Comparison of ENCODE assay signal across 8 cellular contexts in genomic region chr12:6553051-6553868, GRCh38. TPM values are rescaled to one million over a fixed set of nuclear protein-coding genes. Genes with fewer than 3 reads are reported as not detected.
DNase-seq lines count a peak whose midpoint lies in the region; ATAC-seq and TF ChIP-seq lines count a peak whose summit lies in the region.

No MANE protein-coding gene starts in this region.

- peak overlapping the region; percentile 83; the same call in 1 of the 2 replicates for H2AK5ac ChIP-seq in IMR-90 (ENCODE audit: low read depth, low read length)
- H2AK5ac ChIP-seq in mesendoderm (ENCODE audit: low read length) = no peak overlapping the region

- H3K79me1 ChIP-seq in IMR-90 (ENCODE audit: low read depth in 1 of 2, low read length in 2 of 2) (peaks cover 26 to 83% of the 10 kb centered on the region in 2 experiments; a peak in 3 of 4 replicates), mesendoderm (ENCODE audit: low read length) (peaks cover 35% of the 10 kb centered on the region)

- DNase-seq in AG04449 (ENCODE audit: low read depth, low spot score) (no peak), IMR-90 (peak; percentile 73), cardiac fibroblast (ENCODE audit: low read depth in 2 of 2) (peak; percentile 84 to 97), mesendoderm (no peak), omental fat pad (ENCODE audit: low spot score) (no peak)

- H2AK9ac ChIP-seq in IMR-90 (replicated peaks; ENCODE audit: low read depth, low read length, poor library complexity) = peak overlapping the region; percentile 44

- no peak overlapping the region for H3K9ac ChIP-seq in IMR-90 (ENCODE audit: low read depth, low read length)
- H3K9ac ChIP-seq in mesendoderm (ENCODE audit: low read length) = peak overlapping the region; percentile 51

- no peak for TF ChIP-seq RAD21 in IMR-90 (IDR thresholded peaks at IDR 0.05; ENCODE audit: low read length)

- peaks cover 13% of the 10 kb centered on the region for H3K36me3 ChIP-seq in IMR-90 (ENCODE audit: control insufficient read depth, insufficient read depth, low read length)
- H3K36me3 ChIP-seq in mesendoderm (ENCODE audit: control insufficient read depth, insufficient read depth, low read length) = peaks cover 4% of the 10 kb centered on the region

- H3K4ac ChIP-seq in IMR-90 (ENCODE audit: low read depth, low read length) (peak overlapping the region; percentile 98), mesendoderm (ENCODE audit: low read depth, low read length) (no peak overlapping the region)

- H4K20me1 ChIP-seq in IMR-90 (ENCODE audit: insufficient read depth, low read length) = peaks cover 26% of the 10 kb centered on the region; the same call in 1 of the 2 replicates

- H3K23ac ChIP-seq in IMR-90 (ENCODE audit: low read depth, low read length) (peak overlapping the region; percentile 86), mesendoderm (ENCODE audit: low read length) (peak overlapping the region; percentile 89)

- H3K27ac ChIP-seq in IMR-90 (ENCODE audit: insufficient read depth, low read length) (peak overlapping the region; percentile 57), mesendoderm (ENCODE audit: low read depth, low read length) (no peak overlapping the region)

- H3K27me3 ChIP-seq in IMR-90 (ENCODE audit: control insufficient read depth, insufficient read depth, low read length) = no peaks in the 10 kb centered on the region
- no peaks in the 10 kb centered on the region for H3K27me3 ChIP-seq in mesendoderm (ENCODE audit: insufficient read depth, low read length, poor library complexity)

- dilution Hi-C loops in IMR-90 (cut with HindIII; ENCODE audit: low sequenced_read_pairs, unreplicated experiment) = no loop called here

- peaks cover 33% of the 10 kb centered on the region for H3K79me2 ChIP-seq in mesendoderm (ENCODE audit: control insufficient read depth, insufficient read depth, low read length)

- CTCF ChIA-PET in AG04449 (lab: Yijun Ruan, JAX) = interaction anchor here (0.7 to 16.9 kb wide), 16 partner anchors 9 to 283 kb away, joined by 3 to 235 read pairs (median 4); partner anchors contain the start of genes GAPDH, MRPL51 and NOP2
- CTCF ChIA-PET in IMR-90 (lab: Yijun Ruan, JAX) = interaction anchor here (0.9 to 1.6 kb wide), 3 partner anchors 14 to 17 kb away, joined by 3 to 8 read pairs (median 4); no protein-coding TSS in a partner anchor

- H4K8ac ChIP-seq in IMR-90 (ENCODE audit: low read depth in 2 of 2, low read length in 2 of 2) (peak overlapping the region in 1 of 2 experiments; percentile 80; a peak in 1 of 4 replicates), mesendoderm (ENCODE audit: low read depth, low read length) (no peak overlapping the region)

- H2AFZ ChIP-seq in IMR-90 (replicated peaks; ENCODE audit: low read length, poor library complexity) = peak overlapping the region; percentile 29

- H3K14ac ChIP-seq in IMR-90 (replicated peaks; ENCODE audit: low read depth, low read length) = peak overlapping the region; percentile 89

- H3K4me3 ChIP-seq in AG04449 (ENCODE audit: low read depth, low read length) (peak overlapping the region; percentile 32), IMR-90 (ENCODE audit: insufficient read depth, low read depth, low read length) (no peak overlapping the region; the same call in 1 of the 2 replicates), cardiac fibroblast (replicated peaks in 1 of 2; ENCODE audit: low read depth in 2 of 2, low read length in 2 of 2) (peak overlapping the region; percentile 2 to 89), mesendoderm (ENCODE audit: low read length) (no peak overlapping the region)

- H2BK120ac ChIP-seq in IMR-90 (ENCODE audit: low read depth, low read length) = peak overlapping the region; percentile 30; the same call in 1 of the 2 replicates
- no peak overlapping the region for H2BK120ac ChIP-seq in mesendoderm (ENCODE audit: low read depth, low read length)

- ATAC-seq in IMR-90 (ENCODE audit: low read depth) (peak; percentile 5), GM18505 (IDR thresholded peaks at IDR 0.05; ENCODE audit: unreplicated experiment) (no peak), GM18867 (IDR thresholded peaks at IDR 0.05; ENCODE audit: unreplicated experiment) (no peak), GM19397 (IDR thresholded peaks at IDR 0.05; ENCODE audit: unreplicated experiment) (no peak), omental fat pad (ENCODE audit: low FRiP score) (no peak)

- H3K18ac ChIP-seq in IMR-90 (ENCODE audit: low read depth, low read length) = no peak overlapping the region; the same call in 1 of the 2 replicates
- no peak overlapping the region for H3K18ac ChIP-seq in mesendoderm (ENCODE audit: low read length)

- no peak for TF ChIP-seq POLR2A in IMR-90 (IDR thresholded peaks at IDR 0.05; ENCODE audit: low read depth, low read length)
- no peak for TF ChIP-seq POLR2A in GM18505 (IDR thresholded peaks at IDR 0.05; ENCODE audit: borderline replicate concordance, extremely low read depth, insufficient read depth, insufficient read length)

- POLR2A ChIA-PET in AG04449 (lab: Yijun Ruan, JAX) = interaction anchor here (0.6 to 10.4 kb wide), 8 partner anchors 12 to 200 kb away, joined by 3 to 359 read pairs (median 6); partner anchors contain the start of genes GAPDH, MLF2, NOP2 and VAMP1
- POLR2A ChIA-PET in IMR-90 (lab: Charles Lee; ENCODE audit: unreplicated experiment) = interaction anchor here (5.2 kb wide), 1 partner anchor 18 kb away, joined by 48 read pairs; the partner anchor contains the start of gene GAPDH

- H2BK20ac ChIP-seq in IMR-90 (ENCODE audit: low read depth, low read length) = peak overlapping the region; percentile 31; the same call in 1 of the 2 replicates

- BruUV-seq in IMR-90 (replicated peaks; lab: Mats Ljungman, UMichigan) = no TSS peak

- H4K5ac ChIP-seq in IMR-90 (ENCODE audit: low read depth, low read length) = peak overlapping the region; percentile 23; the same call in 1 of the 2 replicates
- H4K5ac ChIP-seq in mesendoderm (ENCODE audit: low read length) = no peak overlapping the region

- H3K56ac ChIP-seq in IMR-90 (ENCODE audit: extremely low read depth, insufficient read depth, low read length) (no peak overlapping the region), mesendoderm (ENCODE audit: low read length) (peak overlapping the region; percentile 60)

- H3K4me1 ChIP-seq in IMR-90 (ENCODE audit: control insufficient read depth, insufficient read depth, low read length) = peaks cover 49% of the 10 kb centered on the region
- peaks cover 4% of the 10 kb centered on the region for H3K4me1 ChIP-seq in mesendoderm (ENCODE audit: control insufficient read depth, low read depth, low read length)

- H3K9me1 ChIP-seq in IMR-90 (ENCODE audit: insufficient read depth, low read length) = peaks cover 26% of the 10 kb centered on the region

- H2BK5ac ChIP-seq in IMR-90 (ENCODE audit: low read depth, low read length, poor library complexity, severe bottlenecking) = peak overlapping the region; percentile 88
- H2BK5ac ChIP-seq in mesendoderm (ENCODE audit: low read length) = no peak overlapping the region

- in situ Hi-C loops in IMR-90 (cut with MboI; ENCODE audit: low sequenced_read_pairs) = no loop called here

- H4K91ac ChIP-seq in IMR-90 (ENCODE audit: insufficient read depth, low read depth, low read length) = peak overlapping the region; percentile 91; the same call in 1 of the 2 replicates

- intact Hi-C loops in IMR-90 (cut with micrococcal nuclease) = loop anchor here (10.0 kb wide), 2 partner anchors 132 to 568 kb away; partner anchors contain the start of gene ZNF384

- no peaks in the 10 kb centered on the region for H3K9me3 ChIP-seq in IMR-90 (ENCODE audit: control insufficient read depth, insufficient read depth, low read length)

- no peak for TF ChIP-seq CTCF in AG04449 (IDR thresholded peaks at IDR 0.05; ENCODE audit: insufficient read depth, low read length, missing control alignments)
- TF ChIP-seq CTCF in IMR-90 (conservative IDR thresholded peaks at IDR 0.05; ENCODE audit: low read depth, low read length) = no peak
- no peak for TF ChIP-seq CTCF in cardiac fibroblast (IDR thresholded peaks at IDR 0.05; ENCODE audit: low read depth, low read length)
- TF ChIP-seq CTCF in omental fat pad (IDR thresholded peaks at IDR 0.05) = no peak

- peak overlapping the region; percentile 67 for H3K4me2 ChIP-seq in IMR-90 (ENCODE audit: low read depth, low read length)
- H3K4me2 ChIP-seq in mesendoderm (ENCODE audit: low read length) = no peak overlapping the region

- WGBS in IMR-90 (ENCODE audit: extremely low coverage in 2 of 2, insufficient read length in 1 of 2), 2 experiments = 66% methylated on average over 3 of the region's 15 CpGs; no CpG with 5 or more reads in 1 of the 2 experiments
- WGBS in mesendoderm (ENCODE audit: extremely low coverage, insufficient coverage, low lambda C conversion rate) = no CpG with 5 or more reads among the region's 15 CpGs

- H2BK15ac ChIP-seq in IMR-90 (ENCODE audit: low read depth, low read length) (peak overlapping the region; percentile 22; the same call in 1 of the 3 replicates), mesendoderm (replicated peaks; ENCODE audit: low read depth) (no peak overlapping the region)

RNA-seq across cellular contexts. Expression of gene IFFO1, which starts 2.6 kb away (rescaled TPM):
- total RNA-seq in IMR-90 (2012; rRNA removed) (5.6 and 5.8 TPM in 2 replicates), omental fat pad (10 to 100 TPM; 15.5 to 50.0 (median 18.4) TPM)
- 35.1 and 37.8 TPM in 2 replicates for polyA plus RNA-seq in IMR-90 (2012; rRNA removed)
- 30.6 and 33.4 TPM in 2 replicates for polyA plus RNA-seq in IMR-90 (2012; cell fraction: cytosol; rRNA removed)
- polyA plus RNA-seq in IMR-90 (2012; cell fraction: nucleus; rRNA removed; ENCODE audit: low replicate concordance) = 194 and 345 TPM in 2 replicates
- polyA plus RNA-seq in mesendoderm (2013, experiment 1 of 2) = 4.3 TPM
- polyA plus RNA-seq in mesendoderm (2013, experiment 2 of 2) = 4.1 TPM

RNA-seq across cellular contexts. Expression of gene NOP2, which starts 14.8 kb away (rescaled TPM):
- total RNA-seq in IMR-90 (2012; rRNA removed) = 32.5 and 35.8 TPM in 2 replicates
- polyA plus RNA-seq in IMR-90 (2012; rRNA removed) = 49.9 and 51.7 TPM in 2 replicates
- 11.8 and 18.6 TPM in 2 replicates for polyA plus RNA-seq in IMR-90 (2012; cell fraction: cytosol; rRNA removed)
- 170 and 206 TPM in 2 replicates for polyA plus RNA-seq in IMR-90 (2012; cell fraction: nucleus; rRNA removed; ENCODE audit: low replicate concordance)
- polyA plus RNA-seq in mesendoderm (2013, experiment 1 of 2) = 68.0 TPM
- polyA plus RNA-seq in mesendoderm (2013, experiment 2 of 2) = 67.6 TPM
- 100 to 1,000 TPM in 1 of 4 donors, 10 to 100 TPM in 3; 26.2 to 153 (median 45.0) TPM for total RNA-seq in omental fat pad

RNA-seq across cellular contexts. Expression of gene GAPDH, which starts 18.9 kb away (rescaled TPM):
- total RNA-seq in IMR-90 (2012; rRNA removed) (11,536 and 12,939 TPM in 2 replicates), omental fat pad (1,000 to 10,000 TPM; 1,060 to 2,185 (median 1,462) TPM)
- polyA plus RNA-seq in IMR-90 (2012; rRNA removed) = 21,893 and 22,387 TPM in 2 replicates
- 8,363 and 20,126 TPM in 2 replicates for polyA plus RNA-seq in IMR-90 (2012; cell fraction: cytosol; rRNA removed)
- polyA plus RNA-seq in IMR-90 (2012; cell fraction: nucleus; rRNA removed; ENCODE audit: low replicate concordance) = 5,196 and 8,980 TPM in 2 replicates
- 5,113 TPM for polyA plus RNA-seq in mesendoderm (2013, experiment 1 of 2)
- polyA plus RNA-seq in mesendoderm (2013, experiment 2 of 2) = 5,145 TPM

RNA-seq across cellular contexts. Expression of gene CHD4, which starts 53.9 kb away (rescaled TPM):
- total RNA-seq in IMR-90 (2012; rRNA removed) = 262 and 279 TPM in 2 replicates
- 99.8 and 116 TPM in 2 replicates for polyA plus RNA-seq in IMR-90 (2012; rRNA removed)
- polyA plus RNA-seq in IMR-90 (2012; cell fraction: cytosol; rRNA removed) = 56.6 and 65.1 TPM in 2 replicates
- polyA plus RNA-seq in IMR-90 (2012; cell fraction: nucleus; rRNA removed; ENCODE audit: low replicate concordance) = 126 and 164 TPM in 2 replicates
- 145 TPM for polyA plus RNA-seq in mesendoderm (2013, experiment 1 of 2)
- 139 TPM for polyA plus RNA-seq in mesendoderm (2013, experiment 2 of 2)
- total RNA-seq in omental fat pad = 100 to 1,000 TPM; 171 to 213 (median 194) TPM

RNA-seq across cellular contexts. Expression of gene NCAPD2, which starts 59.4 kb away (rescaled TPM):
- 52.8 and 57.9 TPM in 2 replicates for total RNA-seq in IMR-90 (2012; rRNA removed)
- polyA plus RNA-seq in IMR-90 (2012; rRNA removed) = 35.6 and 40.9 TPM in 2 replicates
- 24.1 and 33.8 TPM in 2 replicates for polyA plus RNA-seq in IMR-90 (2012; cell fraction: cytosol; rRNA removed)
- polyA plus RNA-seq in IMR-90 (2012; cell fraction: nucleus; rRNA removed; ENCODE audit: low replicate concordance) = 21.1 and 24.2 TPM in 2 replicates
- 52.1 TPM for polyA plus RNA-seq in mesendoderm (2013, experiment 1 of 2)
- polyA plus RNA-seq in mesendoderm (2013, experiment 2 of 2) = 50.5 TPM
- total RNA-seq in omental fat pad = 10 to 100 TPM; 10.6 to 36.3 (median 20.7) TPM

Comparison
In these comparisons a context has a peak if more than half of its experiments do, and no peak if none do; other contexts are left out.
1. DNase-seq: peak in IMR-90 (single experiment) and cardiac fibroblast (2 of 2); none in AG04449 (single experiment), mesendoderm (single experiment) and omental fat pad (single experiment).
2. H3K4me3 ChIP-seq: peak in AG04449 (single experiment) and cardiac fibroblast (2 of 2); none in IMR-90 (single experiment) and mesendoderm (single experiment).